20 cellular contexts compared by ENCODE assay signal in genomic region chr19:32066056-32066455, GRCh38.
"Had no signal": no experiment of that assay in that cellular context is flagged by ENCODE, and none has a peak within 500 bp of the region (broad histone marks: within the 10 kb centered on the region; RNA-seq: fewer than 3 reads in every experiment).

No MANE protein-coding gene starts in this region.

- DNase-seq: dermis blood vessel endothelial cell; dorsolateral prefrontal cortex; effector CD4-positive, alpha-beta T cell; effector memory CD4-positive, alpha-beta T cell; foreskin keratinocyte; heart left ventricle; hypothalamus; immature natural killer cell; islet precursor cell; kidney; kidney glomerular epithelial cell; left colon; left ventricle myocardium superior; lower lobe of right lung; mesendoderm; midbrain had no signal

- H3K27me3 ChIP-seq: esophagus muscularis mucosa, foreskin keratinocyte, hepatocyte had no signal

- H3K9me3 ChIP-seq: esophagus muscularis mucosa, gastroesophageal sphincter, heart left ventricle, lower lobe of right lung had no signal

- H3K4me1 ChIP-seq: foreskin keratinocyte, gastroesophageal sphincter, lower lobe of right lung had no signal

- H2AFZ ChIP-seq: hepatocyte had no signal

- H3K4me3 ChIP-seq: coronary artery, dorsolateral prefrontal cortex, esophagus muscularis mucosa, gastroesophageal sphincter, heart left ventricle, hepatocyte, lower lobe of right lung had no signal

- H3K36me3 ChIP-seq: esophagus muscularis mucosa, gastroesophageal sphincter, heart left ventricle, lower lobe of right lung had no signal

- H3K4me2 ChIP-seq: hepatocyte had no signal

- H3K27ac ChIP-seq: coronary artery, dorsolateral prefrontal cortex, esophagus muscularis mucosa, foreskin keratinocyte, gastroesophageal sphincter, heart left ventricle, hepatocyte, lower lobe of right lung had no signal

- H3K79me2 ChIP-seq: hepatocyte had no signal
